ENCODE assay signal across 16 cellular contexts in genomic region chr14:77003960-77004710, GRCh38. TPM values are rescaled to one million over a fixed set of nuclear protein-coding genes. Genes with fewer than 3 reads are reported as not detected.
DNase-seq lines count a peak whose midpoint lies in the region; ATAC-seq and TF ChIP-seq lines count a peak whose summit lies in the region.
"Had no signal": no experiment of that assay in that cellular context is flagged by ENCODE, and none has a peak within 500 bp of the region (broad histone marks: within the 10 kb centered on the region; RNA-seq: fewer than 3 reads in every experiment).

No MANE protein-coding gene starts in this region.

- BruUV-seq in Calu3 (replicated peaks; lab: Mats Ljungman, UMichigan) (no TSS peak), PC-3 (replicated peaks; lab: Mats Ljungman, UMichigan) (no TSS peak)

- CTCF ChIA-PET in Calu3 (lab: Charles Lee) (no interaction called here), PC-3 (lab: Charles Lee) (no interaction called here)

- no peak overlapping the region for H2BK5ac ChIP-seq in neuronal stem cell (ENCODE audit: low read length)

- H2AK5ac ChIP-seq in neuronal stem cell (ENCODE audit: low read depth, low read length): no peak overlapping the region

- intact Hi-C loops in Calu3 (cut with micrococcal nuclease; ENCODE audit: unreplicated experiment): loop anchor here (1.0 kb wide), 1 partner anchor 23 kb away; no protein-coding TSS in a partner anchor
- intact Hi-C loops in PC-3 (cut with micrococcal nuclease): loop anchor here (1.0 to 5.0 kb wide), 2 partner anchors 18 to 42 kb away; no protein-coding TSS in a partner anchor

- H3K27ac Mint-ChIP-seq in Calu3 (ENCODE audit: unreplicated experiment) (no peak overlapping the region), chondrocyte (ENCODE audit: unreplicated experiment) (no peak overlapping the region)
- H3K27ac Mint-ChIP-seq: activated naive CD4-positive, alpha-beta T cell treated with anti-CD3 and anti-CD28 coated beads for 36 hours had no signal

- peak overlapping the region; percentile 10 for H2BK15ac ChIP-seq in neuronal stem cell (ENCODE audit: low read length)

- H3K27me3 Mint-ChIP-seq in Calu3 (ENCODE audit: unreplicated experiment) (no peaks in the 10 kb centered on the region), chondrocyte (ENCODE audit: low read depth) (no peaks in the 10 kb centered on the region)
- H3K27me3 Mint-ChIP-seq: activated CD4-positive, alpha-beta memory T cell treated with anti-CD3 and anti-CD28 coated beads for 36 hours had no signal

- H3K4me3 ChIP-seq in PC-3 (ENCODE audit: low read length) (peak overlapping the region; percentile 17; the same call in 1 of the 2 replicates), neuronal stem cell (ENCODE audit: low read length in 2 of 2) (no peak overlapping the region)
- H3K4me3 ChIP-seq: colonic mucosa had no signal

- POLR2A ChIA-PET in PC-3 (lab: Charles Lee; ENCODE audit: unreplicated experiment): no interaction called here

- WGBS in neuronal stem cell (ENCODE audit: extremely low coverage in 2 of 2, insufficient read length in 2 of 2, insufficient replicate concordance in 1 of 2), 2 donors: no CpG with 5 or more reads among the region's 5 CpGs

- H3K4me3 Mint-ChIP-seq in Calu3 (ENCODE audit: low read depth, unreplicated experiment) (no peak overlapping the region), chondrocyte (ENCODE audit: unreplicated experiment) (no peak overlapping the region)
- H3K4me3 Mint-ChIP-seq: activated CD4-positive, alpha-beta memory T cell treated with anti-CD3 and anti-CD28 coated beads for 36 hours; activated naive CD4-positive, alpha-beta T cell treated with anti-CD3 and anti-CD28 coated beads for 36 hours had no signal

- H3K36me3 Mint-ChIP-seq in Calu3 (ENCODE audit: insufficient read depth, unreplicated experiment): peaks cover 5% of the 10 kb centered on the region
- H3K36me3 Mint-ChIP-seq in chondrocyte (ENCODE audit: low read depth): no peaks in the 10 kb centered on the region
- H3K36me3 Mint-ChIP-seq: activated CD4-positive, alpha-beta memory T cell treated with anti-CD3 and anti-CD28 coated beads for 36 hours had no signal

- no peak overlapping the region for H2BK12ac ChIP-seq in neuronal stem cell (ENCODE audit: low read length)

- peak; percentile 7 for DNase-seq in Calu3
- peak; percentile 82 for DNase-seq in PC-3
- DNase-seq in epithelial cell of prostate (ENCODE audit: low read depth, low spot score): no peak
- DNase-seq in neuronal stem cell (ENCODE audit: low spot score): no peak
- DNase-seq in OCI-M2 (lab: John Stamatoyannopoulos, UW; ENCODE audit: unreplicated experiment): no peak
- DNase-seq in GM13976 (ENCODE audit: low spot score): no peak
- DNase-seq in chondrocyte (ENCODE audit: low spot score): no peak
- DNase-seq: activated CD4-positive, alpha-beta memory T cell treated with anti-CD3 and anti-CD28 coated beads for 36 hours; activated naive CD4-positive, alpha-beta T cell treated with anti-CD3 and anti-CD28 coated beads for 36 hours; BE2C; colonic mucosa; GDM1; kidney; NCI-H2171 treated with DMSO at 0.1 percent for 48 hours had no signal

- H3K23ac ChIP-seq in neuronal stem cell (ENCODE audit: low read depth, low read length, poor library complexity): no peak overlapping the region

- peak overlapping the region; percentile 5; the same call in 1 of the 2 replicates for H2AFZ ChIP-seq in PC-3 (ENCODE audit: low read length)
- H2AFZ ChIP-seq in neuronal stem cell (ENCODE audit: low read length): no peak overlapping the region

- in situ Hi-C loops in GM13976 (cut with MboI; ENCODE audit: low sequenced_read_pairs, unreplicated experiment): no loop called here

- no peak overlapping the region for H3K18ac ChIP-seq in neuronal stem cell (ENCODE audit: low read length)

- H3K9me3 ChIP-seq in PC-3 (ENCODE audit: low read length) (no peaks in the 10 kb centered on the region), neuronal stem cell (replicated peaks in 1 of 2; ENCODE audit: control insufficient read depth in 2 of 2, insufficient read depth in 1 of 2, low read depth in 1 of 2, low read length in 2 of 2) (no peaks in the 10 kb centered on the region)
- H3K9me3 ChIP-seq: BE2C, colonic mucosa had no signal

- H4K8ac ChIP-seq in neuronal stem cell (ENCODE audit: low read depth, low read length): no peak overlapping the region

- H3K9ac ChIP-seq in PC-3 (ENCODE audit: low read length): no peak overlapping the region; the same call in 1 of the 2 replicates
- H3K9ac ChIP-seq in neuronal stem cell (ENCODE audit: low read depth, low read length, poor library complexity): no peak overlapping the region

- no peaks in the 10 kb centered on the region for H3K9me2 ChIP-seq in PC-3 (replicated peaks; ENCODE audit: low read length)

- H3K79me2 ChIP-seq in PC-3 (ENCODE audit: low read length): no peaks in the 10 kb centered on the region

- no peak for TF ChIP-seq CTCF in Calu3 (IDR thresholded peaks at IDR 0.05; ENCODE audit: unreplicated experiment)
- TF ChIP-seq CTCF in PC-3 (conservative IDR thresholded peaks at IDR 0.05; ENCODE audit: low read depth, low read length): no peak
- no peak for TF ChIP-seq CTCF in GM13976 (IDR thresholded peaks at IDR 0.05; ENCODE audit: borderline replicate concordance, control extremely low read depth, extremely low read depth, insufficient read depth, missing control alignments)
- no peak for TF ChIP-seq CTCF in chondrocyte (IDR thresholded peaks at IDR 0.05)

- H3F3A ChIP-seq in PC-3 (ENCODE audit: low read length, unreplicated experiment): peaks cover 9% of the 10 kb centered on the region

- peaks cover 42% of the 10 kb centered on the region for H3K4me1 Mint-ChIP-seq in Calu3 (ENCODE audit: low read depth, unreplicated experiment)
- H3K4me1 Mint-ChIP-seq in chondrocyte (ENCODE audit: low read depth): peaks cover 37% of the 10 kb centered on the region

- H3K9me3 Mint-ChIP-seq in Calu3 (ENCODE audit: low read depth, unreplicated experiment) (no peaks in the 10 kb centered on the region), chondrocyte (ENCODE audit: low read depth) (no peaks in the 10 kb centered on the region)
- H3K9me3 Mint-ChIP-seq: activated CD4-positive, alpha-beta memory T cell treated with anti-CD3 and anti-CD28 coated beads for 36 hours; activated naive CD4-positive, alpha-beta T cell treated with anti-CD3 and anti-CD28 coated beads for 36 hours had no signal

- no peak overlapping the region for H4K91ac ChIP-seq in neuronal stem cell (ENCODE audit: low read depth, low read length, poor library complexity)

- H3K79me1 ChIP-seq in neuronal stem cell (ENCODE audit: low read depth, low read length): no peaks in the 10 kb centered on the region

- no peak overlapping the region for H3K14ac ChIP-seq in neuronal stem cell (ENCODE audit: low read length)

- TF ChIP-seq POLR2A in GM18505 (IDR thresholded peaks at IDR 0.05; ENCODE audit: borderline replicate concordance, extremely low read depth, insufficient read depth, insufficient read length): no peak

- H3K4me1 ChIP-seq in PC-3 (ENCODE audit: insufficient read depth, low read length): peaks cover 60% of the 10 kb centered on the region
- H3K4me1 ChIP-seq in neuronal stem cell (ENCODE audit: control insufficient read depth in 2 of 2, insufficient read depth in 1 of 2, low read depth in 1 of 2, low read length in 2 of 2): peaks cover 16 to 39% of the 10 kb centered on the region in 2 donors

- H3K4ac ChIP-seq in neuronal stem cell (ENCODE audit: low read length): no peak overlapping the region

- H3K4me2 ChIP-seq in PC-3 (ENCODE audit: low read length) (peak overlapping the region; percentile 78), neuronal stem cell (ENCODE audit: insufficient read depth, low read length, poor library complexity, severe bottlenecking) (no peak overlapping the region)

- no peak overlapping the region for H2BK120ac ChIP-seq in neuronal stem cell (ENCODE audit: low read depth, low read length)

- no peaks in the 10 kb centered on the region for H4K20me1 ChIP-seq in PC-3 (ENCODE audit: low read length)

- no peaks in the 10 kb centered on the region for H3K27me3 ChIP-seq in PC-3 (ENCODE audit: low read length)
- H3K27me3 ChIP-seq in neuronal stem cell (ENCODE audit: control insufficient read depth in 3 of 3, insufficient read depth in 3 of 3, low read depth in 1 of 3, low read length in 3 of 3): peaks cover 0 to 4% (median 0%) of the 10 kb centered on the region in 3 experiments
- H3K27me3 ChIP-seq: BE2C, colonic mucosa had no signal

- peak; percentile 64 for ATAC-seq in PC-3
- no peak for ATAC-seq in GM18505 (IDR thresholded peaks at IDR 0.05; ENCODE audit: unreplicated experiment)
- ATAC-seq: Panc1 had no signal

- H3K36me3 ChIP-seq in PC-3 (ENCODE audit: low read depth, low read length): no peaks in the 10 kb centered on the region
- H3K36me3 ChIP-seq in neuronal stem cell (replicated peaks in 1 of 2; ENCODE audit: control insufficient read depth in 2 of 2, insufficient read depth in 2 of 2, low read length in 2 of 2): no peaks in the 10 kb centered on the region
- H3K36me3 ChIP-seq: BE2C, colonic mucosa had no signal

- H3K27ac ChIP-seq in PC-3 (ENCODE audit: low read length) (peak overlapping the region; percentile 85), epithelial cell of prostate (peak overlapping the region; percentile 71), neuronal stem cell (replicated peaks; ENCODE audit: low read length) (no peak overlapping the region)
- H3K27ac ChIP-seq: colonic mucosa had no signal

RNA-seq across cellular contexts. Expression of gene IRF2BPL, which starts 24.4 kb away (rescaled TPM):
- 30.1 and 33.1 TPM in 2 replicates for total RNA-seq in Calu3 (2022)
- total RNA-seq in PC-3 (2014; rRNA removed): 113 and 146 TPM in 2 replicates
- polyA plus RNA-seq in neuronal stem cell (2013, experiment 1 of 2): 12.3 TPM
- 12.4 TPM for polyA plus RNA-seq in neuronal stem cell (2013, experiment 2 of 2)
- total RNA-seq in chondrocyte: 56.0 to 61.9 TPM (median 56.7 TPM) in 3 replicates

Comparison
In these comparisons a context has a peak if more than half of its experiments do, and no peak if none do; other contexts are left out.
1. DNase-seq: peak in Calu3 (single experiment) and PC-3 (single experiment); none in epithelial cell of prostate (single experiment), neuronal stem cell (single experiment), OCI-M2 (single experiment), GM13976 (single experiment) and chondrocyte (single experiment).